In the genomic region with DNA sequence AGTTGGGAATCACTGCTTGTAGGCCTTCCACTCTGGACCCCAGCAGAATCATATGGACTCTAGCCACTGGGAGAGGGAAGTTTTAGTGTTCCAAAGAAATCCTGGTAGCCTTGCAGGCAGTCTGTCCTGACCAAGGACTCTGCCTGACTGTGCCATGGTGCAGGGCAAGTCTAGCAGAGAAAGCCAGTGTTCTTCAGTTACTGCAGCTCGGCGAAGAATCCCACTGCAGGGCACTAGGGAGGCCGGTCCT, we compare ENCODE assay signal across 8 cellular contexts. TPM values are rescaled to one million over a fixed set of nuclear protein-coding genes. Genes with fewer than 3 reads are reported as not detected.
DNase-seq lines count a peak whose midpoint lies in the region; ATAC-seq, FAIRE-seq and TF ChIP-seq lines count a peak whose summit lies in the region.

No MANE protein-coding gene starts in this region.

- H2BK12ac ChIP-seq in mesenchymal stem cell (ENCODE audit: low read length in 2 of 2): peak overlapping the region in 1 of 2 experiments; percentile 76

- POLR2A ChIA-PET in MCF 10A (lab: Yijun Ruan, JAX): interaction anchor here (0.5 to 20.1 kb wide), 29 partner anchors 8 to 1604 kb away, joined by 3 to 413 read pairs (median 4); partner anchors contain the start of genes CDC23, ETF1, HSPA9 and MATR3

- peak overlapping the region; percentile 55 for H2AFZ ChIP-seq in mesenchymal stem cell (ENCODE audit: low read depth, low read length)

- CTCF ChIA-PET in MCF 10A (lab: Yijun Ruan, JAX): interaction anchor here (0.6 to 1.4 kb wide), 7 partner anchors 14 to 1140 kb away, joined by 3 to 6 read pairs (median 3); no protein-coding TSS in a partner anchor

- H3K9me3 ChIP-seq in CD4-positive, CD25-positive, alpha-beta regulatory T cell (ENCODE audit: control insufficient read depth in 2 of 2, low read length in 2 of 2): no peaks in the 10 kb centered on the region
- no peaks in the 10 kb centered on the region for H3K9me3 ChIP-seq in mesenchymal stem cell (ENCODE audit: control insufficient read depth, low read length)
- H3K9me3 ChIP-seq in vagina: no peaks in the 10 kb centered on the region

- peaks cover 5% of the 10 kb centered on the region for H3K79me1 ChIP-seq in mesenchymal stem cell (replicated peaks; ENCODE audit: low read length, poor library complexity, severe bottlenecking)

- no peaks in the 10 kb centered on the region for H3K36me3 ChIP-seq in CD4-positive, CD25-positive, alpha-beta regulatory T cell (ENCODE audit: control insufficient read depth, insufficient read depth, low read length)
- H3K36me3 ChIP-seq in mesenchymal stem cell (ENCODE audit: control insufficient read depth in 1 of 2, insufficient read depth in 2 of 2, low read depth in 1 of 2, low read length in 2 of 2): peaks cover 6 to 32% of the 10 kb centered on the region in 2 experiments
- H3K36me3 ChIP-seq in vagina: peaks cover 0 to 3% of the 10 kb centered on the region in 2 donors

- peak overlapping the region; percentile 63 for H3K4me2 ChIP-seq in mesenchymal stem cell (ENCODE audit: low read length, poor library complexity, severe bottlenecking)

- H3K4ac ChIP-seq in mesenchymal stem cell (ENCODE audit: low read depth in 1 of 2, low read length in 2 of 2): peak overlapping the region; percentile 35 to 55

- no peak overlapping the region for H3K14ac ChIP-seq in mesenchymal stem cell (ENCODE audit: low read length in 2 of 2)

- H4K8ac ChIP-seq in mesenchymal stem cell (ENCODE audit: low read length): peak overlapping the region; percentile 81

- TF ChIP-seq POLR2A in vagina (IDR thresholded peaks at IDR 0.05): no peak

- BruUV-seq in MCF 10A (replicated peaks; lab: Mats Ljungman, UMichigan): no TSS peak

- peak overlapping the region; percentile 95 for H3K9ac ChIP-seq in mesenchymal stem cell (ENCODE audit: low read length)

- peak overlapping the region; percentile 80 to 93 (median 90) for H3K4me3 Mint-ChIP-seq in CD4-positive, CD25-positive, alpha-beta regulatory T cell
- peak overlapping the region; percentile 74 for H3K4me3 Mint-ChIP-seq in MCF 10A (ENCODE audit: unreplicated experiment)

- H3K18ac ChIP-seq in mesenchymal stem cell (ENCODE audit: low read depth in 1 of 2, low read length in 2 of 2): peak overlapping the region in 1 of 2 experiments; percentile 63

- H3K23ac ChIP-seq in mesenchymal stem cell (ENCODE audit: low read length in 2 of 2): peak overlapping the region in 1 of 2 experiments; percentile 47

- no peaks in the 10 kb centered on the region for H3K9me3 Mint-ChIP-seq in CD4-positive, CD25-positive, alpha-beta regulatory T cell
- no peaks in the 10 kb centered on the region for H3K9me3 Mint-ChIP-seq in MCF 10A (ENCODE audit: unreplicated experiment)

- peak overlapping the region; percentile 81 for H3K4me3 ChIP-seq in CD4-positive, CD25-positive, alpha-beta regulatory T cell (ENCODE audit: low read depth, low read length)
- H3K4me3 ChIP-seq in mesenchymal stem cell (ENCODE audit: insufficient read depth in 1 of 2, low read depth in 1 of 2, low read length in 2 of 2) (peak overlapping the region; percentile 46 to 94), vagina (peak overlapping the region; percentile 52 to 60)

- no peaks in the 10 kb centered on the region for H3K36me3 Mint-ChIP-seq in CD4-positive, CD25-positive, alpha-beta regulatory T cell
- H3K36me3 Mint-ChIP-seq in MCF 10A (ENCODE audit: insufficient read depth, unreplicated experiment): peaks cover 49% of the 10 kb centered on the region

- no peak for DNase-seq in CD4-positive, CD25-positive, alpha-beta regulatory T cell
- peak; percentile 55 for DNase-seq in MCF 10A (ENCODE audit: unreplicated experiment)
- DNase-seq in mesenchymal stem cell: no peak
- DNase-seq in vagina (ENCODE audit: extremely low spot score in 2 of 2): no peak
- no peak for DNase-seq in HTR-8/SVneo (ENCODE audit: insufficient read length, low spot score)
- DNase-seq in germinal center (ENCODE audit: low spot score): no peak
- DNase-seq in islet precursor cell: no peak

- WGBS in mesenchymal stem cell: 20% methylated on average over 3 of the region's 3 CpGs

- H3K4me1 Mint-ChIP-seq in CD4-positive, CD25-positive, alpha-beta regulatory T cell: peaks cover 0 to 62% (median 34%) of the 10 kb centered on the region in 4 donors
- peaks cover 49% of the 10 kb centered on the region for H3K4me1 Mint-ChIP-seq in MCF 10A (ENCODE audit: insufficient read depth, unreplicated experiment)

- peak overlapping the region; percentile 63 for H2BK15ac ChIP-seq in mesenchymal stem cell (ENCODE audit: low read depth, poor library complexity, severe bottlenecking)

- intact Hi-C loops in MCF 10A (cut with micrococcal nuclease): no loop called here
- intact Hi-C loops in vagina (cut with DNase I): no loop called here

- FAIRE-seq in HTR-8/SVneo (lab: Jason Lieb, UNC): no peak

- ATAC-seq in CD4-positive, CD25-positive, alpha-beta regulatory T cell (ENCODE audit: low read depth in 2 of 2): no peak
- ATAC-seq in HG03571 (IDR thresholded peaks at IDR 0.05; ENCODE audit: unreplicated experiment): peak; percentile 9

- no peak overlapping the region for H2BK120ac ChIP-seq in mesenchymal stem cell (ENCODE audit: low read depth, low read length)

- peaks cover 44% of the 10 kb centered on the region for H3K4me1 ChIP-seq in CD4-positive, CD25-positive, alpha-beta regulatory T cell (ENCODE audit: control insufficient read depth, insufficient read depth, low read length, poor library complexity, severe bottlenecking)
- H3K4me1 ChIP-seq in mesenchymal stem cell (ENCODE audit: control insufficient read depth, insufficient read depth, low read depth, low read length) (peaks cover 14% of the 10 kb centered on the region), vagina (peaks cover 47% of the 10 kb centered on the region)

- H3K27me3 ChIP-seq in CD4-positive, CD25-positive, alpha-beta regulatory T cell (ENCODE audit: control insufficient read depth, insufficient read depth, low read length): no peaks in the 10 kb centered on the region
- no peaks in the 10 kb centered on the region for H3K27me3 ChIP-seq in mesenchymal stem cell (ENCODE audit: control insufficient read depth in 1 of 2, insufficient read depth in 1 of 2, low read length in 2 of 2)
- H3K27me3 ChIP-seq in vagina: no peaks in the 10 kb centered on the region

- H3K27ac ChIP-seq in CD4-positive, CD25-positive, alpha-beta regulatory T cell (ENCODE audit: insufficient read depth, low read length, poor library complexity, severe bottlenecking): peak overlapping the region; percentile 69
- peak overlapping the region; percentile 52 for H3K27ac ChIP-seq in mesenchymal stem cell (ENCODE audit: low read length, poor library complexity, severe bottlenecking)
- peak overlapping the region; percentile 75 for H3K27ac ChIP-seq in vagina

- H4K91ac ChIP-seq in mesenchymal stem cell (ENCODE audit: low read length): peak overlapping the region; percentile 11

- H3K27ac Mint-ChIP-seq in CD4-positive, CD25-positive, alpha-beta regulatory T cell: peak overlapping the region; percentile 87 to 94 (median 89)
- peak overlapping the region; percentile 25 for H3K27ac Mint-ChIP-seq in MCF 10A (ENCODE audit: low read depth, unreplicated experiment)

- H2AK5ac ChIP-seq in mesenchymal stem cell (ENCODE audit: low read length, severe bottlenecking): no peak overlapping the region

- TF ChIP-seq CTCF in MCF 10A (IDR thresholded peaks at IDR 0.05; ENCODE audit: unreplicated experiment) (no peak), vagina (IDR thresholded peaks at IDR 0.05) (no peak)

- H2BK5ac ChIP-seq in mesenchymal stem cell (ENCODE audit: low read depth, low read length, poor library complexity, severe bottlenecking): no peak overlapping the region

- H3K27me3 Mint-ChIP-seq in CD4-positive, CD25-positive, alpha-beta regulatory T cell: no peaks in the 10 kb centered on the region
- no peaks in the 10 kb centered on the region for H3K27me3 Mint-ChIP-seq in MCF 10A (ENCODE audit: insufficient read depth, unreplicated experiment)

RNA-seq across cellular contexts. Expression of gene MATR3, which starts 20.3 kb away (rescaled TPM):
- 391 TPM for total RNA-seq in CD4-positive, CD25-positive, alpha-beta regulatory T cell
- 100 to 1,000 TPM; 327 to 383 (median 361) TPM for polyA plus RNA-seq in CD4-positive, CD25-positive, alpha-beta regulatory T cell
- total RNA-seq in MCF 10A (2022) (152 and 159 TPM in 2 replicates), vagina (126 TPM)
- polyA plus RNA-seq in mesenchymal stem cell (2013, experiment 1 of 2): 104 TPM
- polyA plus RNA-seq in mesenchymal stem cell (2013, experiment 2 of 2): 105 TPM
